11 cellular contexts compared by ENCODE assay signal in the genomic region with DNA sequence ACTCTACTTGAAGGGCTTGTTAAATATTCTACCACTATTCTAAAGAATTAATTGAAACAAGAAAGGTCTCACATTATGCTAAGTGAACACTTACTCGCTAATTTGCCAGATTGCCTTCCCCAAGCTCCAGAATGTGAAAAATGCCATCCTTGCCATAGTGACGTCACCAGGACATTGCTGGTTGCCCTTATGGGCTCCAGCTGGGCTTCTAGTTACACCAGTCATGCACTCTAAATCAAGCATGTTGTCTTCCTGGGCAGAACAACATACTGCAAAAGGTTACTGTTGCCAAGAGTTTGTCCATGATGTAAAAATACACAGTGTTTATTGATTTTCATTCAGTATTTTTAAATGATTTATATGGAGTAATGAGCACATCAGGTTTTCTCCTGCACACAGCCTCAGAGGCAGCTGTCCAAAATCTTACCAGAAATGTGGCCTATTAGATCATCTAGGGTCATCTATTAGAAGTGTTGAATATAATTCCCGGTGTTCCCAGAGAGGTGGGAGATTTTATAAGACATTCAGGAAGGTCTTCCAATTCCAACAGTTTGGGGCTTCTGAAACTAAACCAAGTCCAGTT.
A peak's percentile ranks its signal among the peaks of the same experiment; 100 is the strongest.
DNase-seq lines count a peak whose midpoint lies in the region; ATAC-seq lines count a peak whose summit lies in the region.
"Had no signal": no experiment of that assay in that cellular context is flagged by ENCODE, and none has a peak within 500 bp of the region (broad histone marks: within the 10 kb centered on the region; RNA-seq: fewer than 3 reads in every experiment).

No MANE protein-coding gene starts in this region.

- no peak overlapping the region for H3K4me3 Mint-ChIP-seq in immature natural killer cell

- peaks cover 0 to 2% (median 0%) of the 10 kb centered on the region in 6 donors for H3K9me3 Mint-ChIP-seq in immature natural killer cell

- peaks cover 0 to 5% (median 0%) of the 10 kb centered on the region in 3 donors for H3K27me3 Mint-ChIP-seq in immature natural killer cell (ENCODE audit: low read depth in 3 of 3)

- H3K4me1 Mint-ChIP-seq in immature natural killer cell, result no peaks in the 10 kb centered on the region

- DNase-seq in GM04503 (ENCODE audit: low read depth) (peak; percentile 34), NCI-H2171 (lab: John Stamatoyannopoulos, UW) (peak; percentile 33), cerebellum (ENCODE audit: low spot score) (peak; percentile 52), non-pigmented ciliary epithelial cell (ENCODE audit: low read depth) (peak; percentile 13), germinal center (ENCODE audit: low spot score) (no peak), immature natural killer cell (no peak)
- DNase-seq: activated CD4-positive, alpha-beta T cell treated with anti-CD3 and anti-CD28 coated beads, Interleukin-2, amount 50 U/mL, for 4 hours; activated effector memory CD4-positive, alpha-beta T cell treated with Interleukin-2 at 50 U/mL for 16 hours; hippocampal formation; lower lobe of right lung had no signal

- ATAC-seq in GM21528 (IDR thresholded peaks at IDR 0.05; ENCODE audit: low FRiP score, unreplicated experiment), result no peak
- ATAC-seq: lower lobe of right lung had no signal

- H3K27ac Mint-ChIP-seq in immature natural killer cell, result no peak overlapping the region

- H3K36me3 Mint-ChIP-seq in immature natural killer cell, result no peaks in the 10 kb centered on the region

Comparison
In these comparisons a context has a peak if more than half of its experiments do, and no peak if none do; other contexts are left out.
1. DNase-seq: peak in GM04503 (single experiment), NCI-H2171 (single experiment), cerebellum (single experiment) and non-pigmented ciliary epithelial cell (single experiment); none in germinal center (single experiment) and immature natural killer cell (0 of 3).